In genomic region chr18:30999186-30999585, GRCh38 we compare ENCODE assay signal across 14 cellular contexts. TPM values are rescaled to one million over a fixed set of nuclear protein-coding genes. Genes with fewer than 3 reads are reported as not detected.
A peak's percentile ranks its signal among the peaks of the same experiment; 100 is the strongest.
DNase-seq lines count a peak whose midpoint lies in the region; ATAC-seq, FAIRE-seq and TF ChIP-seq lines count a peak whose summit lies in the region.
"Had no signal": no experiment of that assay in that cellular context is flagged by ENCODE, and none has a peak within 500 bp of the region (broad histone marks: within the 10 kb centered on the region; RNA-seq: fewer than 3 reads in every experiment).

No MANE protein-coding gene starts in this region.

- no peak overlapping the region for H3K9ac ChIP-seq in HCT116 (ENCODE audit: low read length)

- BruUV-seq in HCT116 (replicated peaks; lab: Mats Ljungman, UMichigan), result no TSS peak

- in situ Hi-C loops in astrocyte of the cerebellum (cut with HindIII; ENCODE audit: low sequenced_read_pairs), result no loop called here

- no peaks in the 10 kb centered on the region for H3K36me3 ChIP-seq in HCT116 (ENCODE audit: control insufficient read depth in 1 of 2, insufficient read depth in 2 of 2, low read length in 2 of 2)
- H3K36me3 ChIP-seq in ovary, result no peaks in the 10 kb centered on the region
- H3K36me3 ChIP-seq: BE2C had no signal

- POLR2A ChIA-PET in A549 (lab: Yijun Ruan, JAX) (no interaction called here), HCT116 (lab: Charles Lee) (no interaction called here)

- no peaks in the 10 kb centered on the region for H3K4me1 ChIP-seq in A549
- no peaks in the 10 kb centered on the region for H3K4me1 ChIP-seq in HCT116 (ENCODE audit: control insufficient read depth in 1 of 2, insufficient read depth in 2 of 2, low read length in 2 of 2)
- H3K4me1 ChIP-seq in ovary (ENCODE audit: insufficient read depth), result no peaks in the 10 kb centered on the region
- H3K4me1 ChIP-seq: BE2C had no signal

- H3K9me3 ChIP-seq in A549 (no peaks in the 10 kb centered on the region), HCT116 (ENCODE audit: control insufficient read depth in 1 of 2, insufficient read depth in 1 of 2, low read depth in 1 of 2, low read length in 2 of 2) (no peaks in the 10 kb centered on the region), ovary (no peaks in the 10 kb centered on the region)
- H3K9me3 ChIP-seq: BE2C had no signal

- TF ChIP-seq EP300 in A549 (IDR thresholded peaks at IDR 0.05) (no peak), ovary (IDR thresholded peaks at IDR 0.05) (no peak)

- TF ChIP-seq CTCF in A549 (IDR thresholded peaks at IDR 0.05) (peak; percentile 40; the same call in 2 of the 3 replicates), HCT116 (IDR thresholded peaks at IDR 0.05 in 2 of 3, conservative IDR thresholded peaks at IDR 0.05 in 1 of 3; ENCODE audit: borderline replicate concordance in 1 of 3, insufficient read depth in 1 of 3, low read depth in 2 of 3, low read length in 2 of 3) (peak in 2 of 3 experiments; percentile 44 to 45; a peak in 3 of 6 replicates), astrocyte of the cerebellum (IDR thresholded peaks at IDR 0.05; ENCODE audit: low read depth, low read length, missing control alignments) (no peak), ovary (IDR thresholded peaks at IDR 0.05) (no peak)

- no peak overlapping the region for H3K27ac ChIP-seq in A549
- no peak overlapping the region for H3K27ac ChIP-seq in HCT116 (ENCODE audit: low read depth, low read length)
- H3K27ac ChIP-seq in ovary, result no peak overlapping the region

- RAD21 ChIA-PET in HCT116 (lab: Charles Lee; ENCODE audit: low non-redundant PET in 1 of 2, low total read pairs in 2 of 2, uncharacterized antibody in 2 of 2, unreplicated experiment in 2 of 2), result no interaction called here

- H3K27me3 ChIP-seq in HCT116 (ENCODE audit: insufficient read depth, low read length), result no peaks in the 10 kb centered on the region
- no peaks in the 10 kb centered on the region for H3K27me3 ChIP-seq in ovary
- H3K27me3 ChIP-seq: BE2C had no signal

- no peak for FAIRE-seq in A549 (lab: Jason Lieb, UNC)

- WGBS in A549 (ENCODE audit: missing lambda C conversion rate), result 12% methylated on average over 2 of the region's 2 CpGs
- 24 to 32% (median 30%) methylated on average over 2 of the region's 2 CpGs for WGBS in ovary, 3 donors

- DNase-seq in A549 (ENCODE audit: low read depth in 1 of 2, low spot score in 1 of 2) (no peak), HCT116 (ENCODE audit: low read depth, low spot score) (no peak), astrocyte of the cerebellum (ENCODE audit: low read depth) (peak; percentile 6), left lobe of liver (ENCODE audit: low spot score) (no peak), SW480 (ENCODE audit: low spot score) (no peak), ovary (no peak), NCI-H1417 treated with DMSO at 0.1 percent for 48 hours (lab: John Stamatoyannopoulos, UW) (no peak), DMS153 (lab: John Stamatoyannopoulos, UW) (no peak)
- DNase-seq: BE2C; DND-41; effector memory CD4-positive, alpha-beta T cell; NCI-H345; occipital lobe; SW 1271 had no signal

- no peak for TF ChIP-seq POLR2A in A549 (IDR thresholded peaks at IDR 0.05; ENCODE audit: low read length)
- TF ChIP-seq POLR2A in HCT116 (IDR thresholded peaks at IDR 0.05; ENCODE audit: borderline replicate concordance, extremely low read depth, insufficient read depth, insufficient read length), result no peak
- no peak for TF ChIP-seq POLR2A in ovary (IDR thresholded peaks at IDR 0.05)

- intact Hi-C loops in HCT116 (cut with micrococcal nuclease) (loop anchor here (5.0 kb wide), 2 partner anchors 273 to 513 kb away; no protein-coding TSS in a partner anchor), ovary (cut with DNase I) (no loop called here)

- CTCF ChIA-PET in A549 (lab: Yijun Ruan, JAX) (interaction anchor here (0.6 to 1.5 kb wide), 5 partner anchors 16 to 564 kb away, joined by 3 to 5 read pairs (median 3); no protein-coding TSS in a partner anchor), HCT116 (lab: Charles Lee) (interaction anchor here (3.1 kb wide), 1 partner anchor 564 kb away, joined by 12 read pairs; no protein-coding TSS in a partner anchor)

- TF ChIP-seq RAD21 in A549 (conservative IDR thresholded peaks at IDR 0.05 in 1 of 2, IDR thresholded peaks at IDR 0.05 in 1 of 2), result peak; percentile 50 to 69
- peak; percentile 60 for TF ChIP-seq RAD21 in HCT116 (IDR thresholded peaks at IDR 0.05; ENCODE audit: low read depth)

- H3K9me2 ChIP-seq in HCT116 (ENCODE audit: insufficient read depth), result no peaks in the 10 kb centered on the region

- H4K20me1 ChIP-seq in HCT116 (ENCODE audit: insufficient read depth), result no peaks in the 10 kb centered on the region

- H2AFZ ChIP-seq in HCT116 (ENCODE audit: low read depth, low read length, poor library complexity, severe bottlenecking), result peak overlapping the region; percentile 5

- H3K79me2 ChIP-seq in HCT116 (ENCODE audit: insufficient read depth, low read length), result no peaks in the 10 kb centered on the region

- H3K4me2 ChIP-seq in A549 (0 out of 3 replicates have a peak overlapping the region, but pooled peaks have one; percentile 12), HCT116 (ENCODE audit: low read length) (no peak overlapping the region)

- ATAC-seq in A549 (no peak), HCT116 (no peak), left lobe of liver (peak; percentile 34)

- H3K4me3 ChIP-seq in A549 (no peak overlapping the region), HCT116 (replicated peaks in 1 of 2; ENCODE audit: low read depth in 1 of 2, low read length in 2 of 2) (no peak overlapping the region), astrocyte of the cerebellum (ENCODE audit: low read depth, low read length) (no peak overlapping the region), ovary (no peak overlapping the region)

TF ChIP-seq in A549, 52 proteins besides CTCF, POLR2A, EP300 and RAD21:
- TF ChIP-seq ELK1 (IDR thresholded peaks at IDR 0.05; ENCODE audit: low read depth, low read length), result no peak
- TF ChIP-seq SMC3 (IDR thresholded peaks at IDR 0.05), result peak; percentile 53; the same call in 2 of the 3 replicates

TF ChIP-seq in HCT116, 20 proteins besides CTCF, POLR2A, EP300 and RAD21:
- TF ChIP-seq ZBTB33 (IDR thresholded peaks at IDR 0.05; ENCODE audit: extremely low read depth, insufficient replicate concordance, low read length) (no peak), SP1 (IDR thresholded peaks at IDR 0.05; ENCODE audit: low read depth) (no peak), ZFX (IDR thresholded peaks at IDR 0.05) (no peak)

RNA-seq across cellular contexts. Expression of gene DSC3, which starts 43.4 kb away (rescaled TPM):
- 2.2 and 2.9 TPM in 2 replicates for polyA plus RNA-seq in A549 (2011; rRNA removed)
- 0.20 and 0.29 TPM in 2 replicates for polyA plus RNA-seq in A549 (2012; cell fraction: cytosol; rRNA removed)
- 0.19 and 0.49 TPM in 2 replicates for polyA plus RNA-seq in A549 (2012; cell fraction: nucleus; rRNA removed)
- polyA plus RNA-seq in A549 (2017; fragmentation: RNase III; extraction: RNeasy Plus Mini Kit Qiagen cat#74134 plus additional on column Dnase treatment), result 0.76 to 1.2 TPM (median 1.1 TPM) in 3 replicates
- polyA minus RNA-seq in A549 (2011; rRNA and poly(A)+ RNA removed), result 0.78 and 0.95 TPM in 2 replicates
- total RNA-seq in HCT116 (2021; ENCODE audit: unreplicated experiment), result 7.6 TPM
- polyA plus RNA-seq in HCT116 (2012), result 2.5 and 3.0 TPM in 2 replicates
- total RNA-seq in left lobe of liver, result 0.03 TPM
- 1 to 10 TPM in 2 of 7 donors, under 1 TPM in 5; 0.05 to 9.1 (median 0.38) TPM for total RNA-seq in ovary
- polyA plus RNA-seq in ovary, result 1 to 10 TPM in 1 of 2 donors, under 1 TPM in 1; 0.45 to 1.2 TPM

Comparison
In these comparisons a context has a peak if more than half of its experiments do, and no peak if none do; other contexts are left out.
1. CTCF ChIP-seq: peak in A549 (single experiment) and HCT116 (2 of 3); none in astrocyte of the cerebellum (single experiment) and ovary (0 of 3).
2. Of the 6 proteins assayed by ChIP-seq in both A549 and HCT116: peak only in A549: none; only in HCT116: none; in both: CTCF and RAD21; in neither: 4.